Comparison of ENCODE assay signal across 9 cellular contexts in the genomic region with DNA sequence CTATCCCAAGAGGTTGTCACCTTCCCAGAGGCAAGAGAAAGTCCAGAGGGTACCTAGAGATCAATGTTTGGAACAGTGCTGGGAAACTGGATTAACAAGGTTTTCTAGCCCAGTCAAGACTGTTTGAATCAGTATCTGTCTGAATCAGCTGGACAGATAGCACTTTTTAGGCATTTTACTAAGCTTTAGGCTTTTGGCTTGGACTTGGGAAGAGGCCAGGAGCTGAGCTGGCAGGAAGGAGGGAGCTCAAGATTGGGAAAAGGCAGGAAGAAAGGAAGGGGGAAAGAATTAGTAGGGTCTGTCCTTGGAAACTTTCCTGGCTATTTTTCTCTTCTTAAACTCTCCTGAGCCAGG. TPM values are rescaled to one million over a fixed set of nuclear protein-coding genes. Genes with fewer than 3 reads are reported as not detected.
A peak's percentile ranks its signal among the peaks of the same experiment; 100 is the strongest.
DNase-seq lines count a peak whose midpoint lies in the region; TF ChIP-seq lines count a peak whose summit lies in the region.
"Had no signal": no experiment of that assay in that cellular context is flagged by ENCODE, and none has a peak within 500 bp of the region (broad histone marks: within the 10 kb centered on the region; RNA-seq: fewer than 3 reads in every experiment).

No MANE protein-coding gene starts in this region.

- CTCF ChIA-PET in RWPE1 (lab: Yijun Ruan, JAX), result interaction anchor here (0.8 to 1.3 kb wide), 5 partner anchors 9 to 36 kb away, joined by 3 to 5 read pairs (median 4); no protein-coding TSS in a partner anchor

- intact Hi-C loops in ovary (cut with DNase I), result no loop called here

- DNase-seq in EH (ENCODE audit: low read depth) (peak; percentile 72), RWPE1 (ENCODE audit: low spot score) (no peak), epithelial cell of prostate (ENCODE audit: low read depth, low spot score) (no peak), ovary (peak in 4 of 5 donors; percentile 38 to 61 (median 50)), DMS79 (lab: John Stamatoyannopoulos, UW) (no peak), COLO829 (ENCODE audit: low spot score) (no peak), DMS 273 (lab: John Stamatoyannopoulos, UW; ENCODE audit: unreplicated experiment) (no peak)
- DNase-seq in activated CD8-positive, alpha-beta memory T cell treated with anti-CD3 and anti-CD28 coated beads for 24 hours, result no peak

- POLR2A ChIA-PET in RWPE1 (lab: Yijun Ruan, JAX; ENCODE audit: low non-redundant PET), result interaction anchor here (0.7 kb wide), 1 partner anchor 33 kb away, joined by 3 read pairs; no protein-coding TSS in a partner anchor

- H3K27me3 ChIP-seq in ovary, result no peaks in the 10 kb centered on the region
- H3K27me3 ChIP-seq: SJSA1 had no signal

- TF ChIP-seq EP300 in ovary (IDR thresholded peaks at IDR 0.05), result no peak

- H3K4me1 ChIP-seq in ovary (ENCODE audit: insufficient read depth), result no peaks in the 10 kb centered on the region
- H3K4me1 ChIP-seq: SJSA1 had no signal

- TF ChIP-seq POLR2A in ovary (IDR thresholded peaks at IDR 0.05), result no peak

- no peaks in the 10 kb centered on the region for H3K36me3 ChIP-seq in ovary
- H3K36me3 ChIP-seq: SJSA1 had no signal

- H3K4me3 ChIP-seq in ovary, result no peak overlapping the region
- H3K4me3 ChIP-seq: SJSA1 had no signal

- no peak for TF ChIP-seq CTCF in RWPE1 (conservative IDR thresholded peaks at IDR 0.05; ENCODE audit: low read depth)
- TF ChIP-seq CTCF in ovary (IDR thresholded peaks at IDR 0.05), result no peak

- H3K9me3 ChIP-seq in ovary, result no peaks in the 10 kb centered on the region
- H3K9me3 ChIP-seq: SJSA1 had no signal

- H3K27ac ChIP-seq in RWPE1 (peak overlapping the region; percentile 69), epithelial cell of prostate (peak overlapping the region; percentile 67), ovary (no peak overlapping the region)
- H3K27ac ChIP-seq: SJSA1 had no signal

RNA-seq across cellular contexts. Expression of a gene that starts 8.3 kb away (rescaled TPM):
- 10 to 100 TPM in 5 of 7 donors, 1 to 10 TPM in 2; 4.0 to 33.2 (median 20.0) TPM for total RNA-seq in ovary
- 10 to 100 TPM in 1 of 2 donors, 1 to 10 TPM in 1; 6.2 to 12.5 TPM for polyA plus RNA-seq in ovary

RNA-seq across cellular contexts. Expression of a gene that starts 12.6 kb away (rescaled TPM):
- total RNA-seq in ovary, result 1,000 to 10,000 TPM in 1 of 7 donors, 100 to 1,000 TPM in 2, 10 to 100 TPM in 4; 16.2 to 2,562 (median 59.7) TPM
- 1,000 to 10,000 TPM in 1 of 2 donors, 100 to 1,000 TPM in 1; 198 to 1,468 TPM for polyA plus RNA-seq in ovary

RNA-seq across cellular contexts. Expression of a gene that starts 32.1 kb away (rescaled TPM):
- 10 to 100 TPM; 22.1 to 39.4 (median 31.9) TPM for total RNA-seq in ovary
- polyA plus RNA-seq in ovary, result 10 to 100 TPM; 18.0 to 34.2 TPM

RNA-seq across cellular contexts. Expression of a gene that starts 50.8 kb away (rescaled TPM):
- 10 to 100 TPM in 1 of 7 donors, 1 to 10 TPM in 5, under 1 TPM in 1; 0.72 to 20.6 (median 3.3) TPM for total RNA-seq in ovary
- 1 to 10 TPM; 1.1 to 5.0 TPM for polyA plus RNA-seq in ovary
- total RNA-seq: SJSA1 had no signal

RNA-seq across cellular contexts. Expression of a gene that starts 55.3 kb away (rescaled TPM):
- total RNA-seq in ovary, result 100 to 1,000 TPM in 5 of 7 donors, 10 to 100 TPM in 2; 60.4 to 136 (median 117) TPM
- 100 to 1,000 TPM in 1 of 2 donors, 10 to 100 TPM in 1; 81.7 to 217 TPM for polyA plus RNA-seq in ovary

Comparison
In these comparisons a context has a peak if more than half of its experiments do, and no peak if none do; other contexts are left out.
1. DNase-seq: peak in EH (single experiment) and ovary (4 of 5); none in RWPE1 (single experiment), epithelial cell of prostate (single experiment), DMS79 (single experiment), activated CD8-positive, alpha-beta memory T cell treated with anti-CD3 and anti-CD28 coated beads for 24 hours (single experiment), COLO829 (single experiment) and DMS 273 (single experiment).
2. H3K27ac ChIP-seq: peak in RWPE1 (single experiment) and epithelial cell of prostate (single experiment); none in ovary (0 of 2).